In the genomic region with DNA sequence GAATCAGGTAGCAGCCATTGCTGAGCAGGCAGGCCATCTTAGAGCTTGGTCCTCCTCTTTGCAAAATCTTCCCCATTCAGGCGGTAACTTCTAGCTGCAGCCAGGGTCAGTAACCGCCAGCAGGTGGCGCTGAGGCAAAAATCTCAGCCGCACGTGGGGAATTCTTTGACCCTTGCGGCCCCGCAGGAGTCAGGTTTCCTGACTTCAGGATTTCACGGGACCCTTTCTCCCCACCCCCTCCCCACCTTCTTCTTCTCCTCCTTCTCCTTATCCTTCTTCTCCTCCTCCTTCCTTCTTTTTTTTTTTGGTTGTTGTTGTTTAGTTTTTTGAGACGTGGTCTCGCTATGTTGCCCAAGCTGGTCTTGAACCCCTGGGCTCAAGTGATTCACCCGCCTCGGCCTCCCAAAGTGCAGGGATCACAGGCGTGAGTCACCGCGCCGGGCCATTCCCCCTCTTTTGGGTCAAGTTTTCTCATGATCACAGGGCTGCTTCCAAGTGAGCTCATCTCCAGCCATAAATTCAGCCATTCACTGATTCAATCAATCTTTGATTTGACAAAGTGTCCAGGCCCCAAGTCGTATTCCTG, we compare ENCODE assay signal across 8 cellular contexts. TPM values are rescaled to one million over a fixed set of nuclear protein-coding genes. Genes with fewer than 3 reads are reported as not detected.
A peak's percentile ranks its signal among the peaks of the same experiment; 100 is the strongest.
DNase-seq lines count a peak whose midpoint lies in the region; ATAC-seq, FAIRE-seq and TF ChIP-seq lines count a peak whose summit lies in the region.

No MANE protein-coding gene starts in this region.

- ATAC-seq in naive thymus-derived CD4-positive, alpha-beta T cell, result peak; percentile 66
- ATAC-seq in stimulated activated effector memory CD8-positive, alpha-beta T cell treated with anti-CD3 and anti-CD28 coated beads, Interleukin-12 subunit alpha, Interleukin-12 subunit beta, amount 100 ng/mL, for 72 hours, result peak; percentile 52

- no peaks in the 10 kb centered on the region for H3K9me3 ChIP-seq in naive thymus-derived CD4-positive, alpha-beta T cell (ENCODE audit: control insufficient read depth in 2 of 3, low read length in 3 of 3)

- no peak for TF ChIP-seq POLR2A in GM12891 (IDR thresholded peaks at IDR 0.05; ENCODE audit: low read depth, low read length)

- peak; percentile 91 for FAIRE-seq in GM12891 (lab: Jason Lieb, UNC)

- no peak overlapping the region for H3K4me3 ChIP-seq in naive thymus-derived CD4-positive, alpha-beta T cell (ENCODE audit: low read length)

- H3K9me3 Mint-ChIP-seq in naive thymus-derived CD4-positive, alpha-beta T cell, result no peaks in the 10 kb centered on the region
- no peaks in the 10 kb centered on the region for H3K9me3 Mint-ChIP-seq in stimulated activated effector memory CD8-positive, alpha-beta T cell treated with anti-CD3 and anti-CD28 coated beads, Interleukin-12 subunit alpha, Interleukin-12 subunit beta, amount 100 ng/mL, for 72 hours

- no peaks in the 10 kb centered on the region for H3K27me3 Mint-ChIP-seq in naive thymus-derived CD4-positive, alpha-beta T cell

- peak overlapping the region in 3 of 10 donors; percentile 16 to 85 (median 66) for H3K4me3 Mint-ChIP-seq in naive thymus-derived CD4-positive, alpha-beta T cell
- no peak overlapping the region for H3K4me3 Mint-ChIP-seq in stimulated activated effector memory CD8-positive, alpha-beta T cell treated with anti-CD3 and anti-CD28 coated beads, Interleukin-12 subunit alpha, Interleukin-12 subunit beta, amount 100 ng/mL, for 72 hours

- POLR2A ChIA-PET in naive thymus-derived CD4-positive, alpha-beta T cell (lab: Charles Lee), result interaction anchor here (0.6 kb wide), 1 partner anchor 211 kb away, joined by 3 read pairs; no protein-coding TSS in a partner anchor

- H3K4me1 Mint-ChIP-seq in naive thymus-derived CD4-positive, alpha-beta T cell, result peaks cover 3 to 26% (median 19%) of the 10 kb centered on the region in 7 donors
- peaks cover 23% of the 10 kb centered on the region for H3K4me1 Mint-ChIP-seq in stimulated activated effector memory CD8-positive, alpha-beta T cell treated with anti-CD3 and anti-CD28 coated beads, Interleukin-12 subunit alpha, Interleukin-12 subunit beta, amount 100 ng/mL, for 72 hours

- CTCF ChIA-PET in naive thymus-derived CD4-positive, alpha-beta T cell (lab: Charles Lee), result interaction anchor here (0.6 to 6.6 kb wide), 17 partner anchors 10 to 698 kb away, joined by 3 to 163 read pairs (median 4); a partner anchor contains a TSS

- no peaks in the 10 kb centered on the region for H3K36me3 Mint-ChIP-seq in naive thymus-derived CD4-positive, alpha-beta T cell
- no peaks in the 10 kb centered on the region for H3K36me3 Mint-ChIP-seq in stimulated activated effector memory CD8-positive, alpha-beta T cell treated with anti-CD3 and anti-CD28 coated beads, Interleukin-12 subunit alpha, Interleukin-12 subunit beta, amount 100 ng/mL, for 72 hours

- in situ Hi-C loops in ACHN (cut with HindIII; ENCODE audit: low pct_ligation_motif_present, low pct_unique_long_range_greater_than_20kb, low sequenced_read_pairs), result loop anchor here (25.0 kb wide), 1 partner anchor 241 kb away; no protein-coding TSS in a partner anchor

- peak overlapping the region in 5 of 9 donors; percentile 1 to 86 (median 41) for H3K27ac Mint-ChIP-seq in naive thymus-derived CD4-positive, alpha-beta T cell
- no peak overlapping the region for H3K27ac Mint-ChIP-seq in stimulated activated effector memory CD8-positive, alpha-beta T cell treated with anti-CD3 and anti-CD28 coated beads, Interleukin-12 subunit alpha, Interleukin-12 subunit beta, amount 100 ng/mL, for 72 hours

- H3K36me3 ChIP-seq in naive thymus-derived CD4-positive, alpha-beta T cell (ENCODE audit: control insufficient read depth in 2 of 3, insufficient read depth in 3 of 3, low read length in 3 of 3), result no peaks in the 10 kb centered on the region

- peak; percentile 58 for DNase-seq in ACHN
- DNase-seq in GM12891 (ENCODE audit: insufficient read length, low spot score), result no peak
- DNase-seq in NCI-H69 (lab: John Stamatoyannopoulos, UW), result peak; percentile 54
- peak; percentile 25 to 60 (median 52) for DNase-seq in activated CD8-positive, alpha-beta memory T cell treated with anti-CD3 and anti-CD28 coated beads for 48 hours (ENCODE audit: low read depth in 2 of 3, low spot score in 2 of 3)
- peak; percentile 76 for DNase-seq in epidermal melanocyte (ENCODE audit: insufficient read length, low spot score)
- peak; percentile 24 to 72 (median 51) for DNase-seq in naive thymus-derived CD4-positive, alpha-beta T cell
- peak; percentile 58 to 77 for DNase-seq in stimulated activated effector memory CD8-positive, alpha-beta T cell treated with anti-CD3 and anti-CD28 coated beads, Interleukin-12 subunit alpha, Interleukin-12 subunit beta, amount 100 ng/mL, for 72 hours (ENCODE audit: low spot score in 2 of 2)
- DNase-seq in GF-D8 (lab: John Stamatoyannopoulos, UW), result no peak

- no peak overlapping the region for H3K27ac ChIP-seq in naive thymus-derived CD4-positive, alpha-beta T cell (ENCODE audit: low read depth, low read length)

- intact Hi-C loops in naive thymus-derived CD4-positive, alpha-beta T cell (cut with micrococcal nuclease), result loop anchor here (2.0 to 10.0 kb wide), 2 partner anchors 49 to 349 kb away; a partner anchor contains a TSS

- H3K27me3 ChIP-seq in naive thymus-derived CD4-positive, alpha-beta T cell (ENCODE audit: control insufficient read depth in 2 of 2, insufficient read depth in 2 of 2, low read length in 2 of 2), result no peaks in the 10 kb centered on the region

- H3K4me1 ChIP-seq in naive thymus-derived CD4-positive, alpha-beta T cell (ENCODE audit: control insufficient read depth in 2 of 2, insufficient read depth in 2 of 2, low read length in 2 of 2), result peaks cover 0 to 15% of the 10 kb centered on the region in 2 donors

TF ChIP-seq in GM12891, 5 proteins besides CTCF, POLR2A, EP300 and RAD21:
- no peak for TF ChIP-seq PAX5 (IDR thresholded peaks at IDR 0.05; ENCODE audit: insufficient read depth, low read length, severe bottlenecking)
- TF ChIP-seq SPI1 (IDR thresholded peaks at IDR 0.05; ENCODE audit: low read depth, low read length), result no peak
- TF ChIP-seq TAF1 (IDR thresholded peaks at IDR 0.05; ENCODE audit: low read depth, low read length), result no peak
- no peak for TF ChIP-seq POLR2AphosphoS5 (IDR thresholded peaks at IDR 0.05; ENCODE audit: low read depth, low read length)
- no peak for TF ChIP-seq POU2F2 (IDR thresholded peaks at IDR 0.05; ENCODE audit: low read depth, low read length)

RNA-seq across cellular contexts. Expression of a gene that starts 33.4 kb away (rescaled TPM):
- polyA plus RNA-seq in GM12891 (2012; ENCODE audit: low read depth, missing spikeins), result not detected
- under 1 TPM in 1 of 5 experiments, not detected in 4; 0.88 TPM for total RNA-seq in naive thymus-derived CD4-positive, alpha-beta T cell
- polyA plus RNA-seq in naive thymus-derived CD4-positive, alpha-beta T cell, result not detected

RNA-seq across cellular contexts. Expression of a gene that starts 52.6 kb away (rescaled TPM):
- polyA plus RNA-seq in GM12891 (2012; ENCODE audit: low read depth, missing spikeins), result 0.06 TPM
- 1 to 10 TPM in 1 of 5 experiments, under 1 TPM in 1, not detected in 3; 0.19 to 5.0 TPM for total RNA-seq in naive thymus-derived CD4-positive, alpha-beta T cell
- not detected for polyA plus RNA-seq in naive thymus-derived CD4-positive, alpha-beta T cell

Comparison
In these comparisons a context has a peak if more than half of its experiments do, and no peak if none do; other contexts are left out.
1. DNase-seq: peak in ACHN (single experiment), NCI-H69 (single experiment), activated CD8-positive, alpha-beta memory T cell treated with anti-CD3 and anti-CD28 coated beads for 48 hours (3 of 3), epidermal melanocyte (single experiment), naive thymus-derived CD4-positive, alpha-beta T cell (9 of 9) and stimulated activated effector memory CD8-positive, alpha-beta T cell treated with anti-CD3 and anti-CD28 coated beads, Interleukin-12 subunit alpha, Interleukin-12 subunit beta, amount 100 ng/mL, for 72 hours (2 of 2); none in GM12891 (single experiment) and GF-D8 (single experiment).